In the genomic region with DNA sequence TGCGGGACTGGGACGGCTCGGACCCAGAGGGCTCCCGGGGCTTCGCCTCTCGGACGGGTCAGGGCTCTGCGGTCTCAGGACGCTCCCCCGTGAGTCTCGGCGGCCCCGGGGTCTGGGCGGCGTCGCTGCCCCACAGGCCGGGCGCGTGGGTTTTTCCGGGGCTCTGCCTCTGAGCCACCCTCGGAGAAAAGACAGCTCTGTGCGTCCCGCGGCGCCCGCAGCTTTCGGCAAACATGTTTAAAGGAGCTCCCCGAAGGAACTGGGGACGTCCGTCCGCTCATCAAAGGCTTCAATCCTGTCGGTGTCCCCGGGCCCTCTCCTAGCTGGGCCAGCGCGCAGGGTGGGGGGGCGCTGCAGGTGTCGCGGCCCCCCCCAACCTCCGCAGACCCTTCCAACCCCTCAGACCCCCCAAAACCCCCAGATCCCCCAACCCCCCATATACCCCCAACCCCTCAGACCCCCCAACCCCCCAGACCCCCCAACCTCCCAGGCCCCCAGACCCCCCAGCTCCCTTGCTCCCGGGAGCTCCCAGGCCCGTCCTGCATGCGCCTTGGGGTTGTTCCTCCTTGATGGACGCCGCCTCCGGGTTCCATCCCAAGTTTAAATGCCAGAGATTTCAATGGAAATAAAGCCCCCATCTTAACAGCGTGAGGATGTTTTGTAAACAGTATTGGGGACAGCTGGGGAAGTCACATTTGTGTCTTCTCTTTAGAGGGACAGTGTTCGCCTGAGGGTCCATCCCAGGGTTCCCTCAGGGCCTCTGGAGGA, we compare ENCODE assay signal across 8 cellular contexts. TPM values are rescaled to one million over a fixed set of nuclear protein-coding genes. Genes with fewer than 3 reads are reported as not detected.
DNase-seq lines count a peak whose midpoint lies in the region; ATAC-seq and TF ChIP-seq lines count a peak whose summit lies in the region.

No MANE protein-coding gene starts in this region.

- peaks cover 13% of the 10 kb centered on the region for H3K4me1 Mint-ChIP-seq in CD14-positive monocyte

- H3K36me3 Mint-ChIP-seq in CD14-positive monocyte: peaks cover 7 to 22% of the 10 kb centered on the region in 2 donors

- peak overlapping the region; percentile 80 for H3K4me3 ChIP-seq in HUES6 (ENCODE audit: low read depth, low read length)
- H3K4me3 ChIP-seq in skeletal muscle cell (ENCODE audit: low read depth, low read length): peak overlapping the region; percentile 71

- H3K4me3 Mint-ChIP-seq in CD14-positive monocyte: peak overlapping the region; percentile 54 to 65

- H3K27ac Mint-ChIP-seq in CD14-positive monocyte: no peak overlapping the region

- ATAC-seq in left cardiac atrium (no peak), HG03439 (IDR thresholded peaks at IDR 0.05; ENCODE audit: unreplicated experiment) (no peak)

- H3K27me3 Mint-ChIP-seq in CD14-positive monocyte (ENCODE audit: low read depth in 3 of 3): peaks cover 34 to 52% (median 37%) of the 10 kb centered on the region in 3 donors

- H3K9me3 Mint-ChIP-seq in CD14-positive monocyte: peaks cover 17 to 26% (median 21%) of the 10 kb centered on the region in 7 donors

- no peaks in the 10 kb centered on the region; the same call in 1 of the 2 replicates for H3K4me1 ChIP-seq in HUES6 (ENCODE audit: control insufficient read depth, insufficient read depth, low read length)

- H3K9me3 ChIP-seq in HUES6 (ENCODE audit: control insufficient read depth, insufficient read depth, low read depth, low read length): peaks cover 11% of the 10 kb centered on the region

- intact Hi-C loops in CD14-positive monocyte (cut with micrococcal nuclease) (loop anchor here (2.0 to 10.0 kb wide), 4 partner anchors 82 to 258 kb away; partner anchors contain the start of genes AURKAIP1 (in 1 of the 2), B3GALT6 (in 1 of the 2) and SDF4 (in 1 of the 2)), left cardiac atrium (cut with DNase I) (loop anchor here (5.0 kb wide), 2 partner anchors 115 to 130 kb away; partner anchors contain the start of genes B3GALT6 (in 1 of the 2), C1QTNF12 (in 1 of the 2) and SDF4 (in 1 of the 2))

- peaks cover 9% of the 10 kb centered on the region; the same call in 1 of the 2 replicates for H3K36me3 ChIP-seq in HUES6 (ENCODE audit: control insufficient read depth, insufficient read depth, low read length)

- H3K27me3 ChIP-seq in HUES6 (ENCODE audit: control insufficient read depth, insufficient read depth, low read length): peaks cover 36% of the 10 kb centered on the region

- no peak for TF ChIP-seq CTCF in CD14-positive monocyte (IDR thresholded peaks at IDR 0.05)

- no peak overlapping the region for H3K27ac ChIP-seq in HUES6 (ENCODE audit: low read depth, low read length)

- no peak for DNase-seq in CD14-positive monocyte (ENCODE audit: low spot score)
- peak; percentile 60 to 63 for DNase-seq in activated T-cell treated with anti-CD3 and anti-CD28 coated beads, Interleukin-2, amount 50 U/mL, for 48 hours
- peak; percentile 18 for DNase-seq in left cardiac atrium
- DNase-seq in skeletal muscle cell (ENCODE audit: low read depth): no peak
- no peak for DNase-seq in SIG-M5 (lab: John Stamatoyannopoulos, UW)
- no peak for DNase-seq in mesenteric fat pad (ENCODE audit: low spot score)

- peak overlapping the region; percentile 35 for H3K9ac ChIP-seq in HUES6 (ENCODE audit: low read length)

RNA-seq across cellular contexts. Expression of gene C1orf159, which starts 1.0 kb away (rescaled TPM):
- polyA plus RNA-seq in CD14-positive monocyte: 1 to 10 TPM; 3.0 to 3.3 TPM
- 1 to 10 TPM; 5.3 to 6.1 TPM for total RNA-seq in left cardiac atrium
- 9.0 TPM for total RNA-seq in mesenteric fat pad

RNA-seq across cellular contexts. Expression of gene RNF223, which starts 42.8 kb away (rescaled TPM):
- polyA plus RNA-seq in CD14-positive monocyte: not detected
- total RNA-seq in left cardiac atrium (not detected), mesenteric fat pad (not detected)

RNA-seq across cellular contexts. Expression of gene TTLL10, which starts 56.8 kb away (rescaled TPM):
- polyA plus RNA-seq in CD14-positive monocyte: under 1 TPM in 1 of 2 donors, not detected in 1; 0.06 TPM
- total RNA-seq in left cardiac atrium (not detected), mesenteric fat pad (1.4 TPM)

Comparison
In these comparisons a context has a peak if more than half of its experiments do, and no peak if none do; other contexts are left out.
1. DNase-seq: peak in activated T-cell treated with anti-CD3 and anti-CD28 coated beads, Interleukin-2, amount 50 U/mL, for 48 hours (2 of 2) and left cardiac atrium (single experiment); none in CD14-positive monocyte (single experiment), skeletal muscle cell (single experiment), SIG-M5 (single experiment) and mesenteric fat pad (single experiment).